16 cellular contexts compared by ENCODE assay signal in the genomic region with DNA sequence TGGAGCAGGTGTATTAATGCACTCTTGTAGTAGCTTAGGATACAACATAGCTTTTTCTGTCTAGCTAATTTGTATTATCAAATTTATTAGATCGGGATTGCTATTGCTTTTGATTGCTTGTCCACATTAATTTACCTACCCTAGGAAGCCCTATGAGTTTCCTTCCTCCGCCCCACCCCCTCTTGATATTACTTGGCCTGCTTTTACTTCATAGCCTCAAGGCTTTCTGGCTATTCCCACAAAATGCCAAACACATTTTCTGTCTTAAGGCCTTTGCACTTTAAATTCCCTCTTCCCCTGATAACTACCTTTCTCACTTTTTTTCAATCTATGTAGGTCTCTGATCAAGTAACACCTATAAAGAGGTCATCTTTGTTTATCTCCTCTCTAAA.
DNase-seq lines count a peak whose midpoint lies in the region; ATAC-seq and TF ChIP-seq lines count a peak whose summit lies in the region.
"Had no signal": no experiment of that assay in that cellular context is flagged by ENCODE, and none has a peak within 500 bp of the region (broad histone marks: within the 10 kb centered on the region; RNA-seq: fewer than 3 reads in every experiment).

No MANE protein-coding gene starts in this region.

- H3K4me2 ChIP-seq in DND-41 (ENCODE audit: insufficient read depth, low read length): peak overlapping the region; percentile 74; the same call in 1 of the 2 replicates

- peaks cover 46% of the 10 kb centered on the region for H3K4me1 ChIP-seq in DND-41 (ENCODE audit: insufficient read depth, low read length)
- H3K4me1 ChIP-seq in NT2/D1 (ENCODE audit: insufficient read depth, insufficient read length): no peaks in the 10 kb centered on the region

- H3K79me2 ChIP-seq in DND-41 (ENCODE audit: insufficient read depth, low read length): peaks cover 36% of the 10 kb centered on the region

- intact Hi-C loops in left colon (cut with DNase I, micrococcal nuclease): no loop called here

- no peaks in the 10 kb centered on the region for H3K27me3 Mint-ChIP-seq in activated naive CD8-positive, alpha-beta T cell treated with anti-CD3 and anti-CD28 coated beads, Interleukin-2, amount 50 U/mL, for 24 hours

- H3K27ac Mint-ChIP-seq in activated naive CD8-positive, alpha-beta T cell treated with anti-CD3 and anti-CD28 coated beads, Interleukin-2, amount 50 U/mL, for 24 hours: peak overlapping the region; percentile 61

- H3K9me3 ChIP-seq in DND-41 (ENCODE audit: insufficient read depth, low read length, severe bottlenecking) (no peaks in the 10 kb centered on the region), NT2/D1 (ENCODE audit: insufficient read depth, low read length) (no peaks in the 10 kb centered on the region)
- H3K9me3 ChIP-seq: lower lobe of right lung, right lobe of liver had no signal

- no peaks in the 10 kb centered on the region for H4K20me1 ChIP-seq in DND-41 (ENCODE audit: insufficient read depth, low read length)

- H3K27ac ChIP-seq in 22Rv1 (peak overlapping the region; percentile 98), DND-41 (ENCODE audit: low read length) (peak overlapping the region; percentile 100)
- H3K27ac ChIP-seq: lower lobe of right lung, right lobe of liver had no signal

- H3K4me3 Mint-ChIP-seq in activated naive CD8-positive, alpha-beta T cell treated with anti-CD3 and anti-CD28 coated beads, Interleukin-2, amount 50 U/mL, for 24 hours: no peak overlapping the region

- H3K27me3 ChIP-seq in DND-41 (ENCODE audit: insufficient read depth, low read length, poor library complexity) (no peaks in the 10 kb centered on the region), NT2/D1 (ENCODE audit: insufficient read depth, insufficient read length) (no peaks in the 10 kb centered on the region)
- H3K27me3 ChIP-seq: right lobe of liver had no signal

- H2AFZ ChIP-seq in DND-41 (ENCODE audit: low read depth, low read length): no peak overlapping the region

- H3K36me3 ChIP-seq in DND-41 (ENCODE audit: insufficient read depth, low read length) (no peaks in the 10 kb centered on the region; the same call in 1 of the 2 replicates), NT2/D1 (ENCODE audit: insufficient read depth, insufficient read length, low read length) (peaks cover 7% of the 10 kb centered on the region)
- H3K36me3 ChIP-seq: lower lobe of right lung, right lobe of liver had no signal

- H3K4me3 ChIP-seq in DND-41 (ENCODE audit: low read depth in 1 of 2, low read length in 2 of 2): peak overlapping the region in 1 of 2 experiments; percentile 73; a peak in 1 of 4 replicates
- H3K4me3 ChIP-seq in NT2/D1 (ENCODE audit: insufficient read length, low read depth): peak overlapping the region; percentile 34
- H3K4me3 ChIP-seq: right lobe of liver had no signal

- TF ChIP-seq CTCF in 22Rv1 (IDR thresholded peaks at IDR 0.05) (no peak), DND-41 (IDR thresholded peaks at IDR 0.05; ENCODE audit: borderline replicate concordance, extremely low read depth, low read length, poor library complexity, severe bottlenecking) (no peak)

- H3K9ac ChIP-seq in DND-41 (ENCODE audit: low read depth, low read length) (peak overlapping the region; percentile 90), NT2/D1 (ENCODE audit: insufficient read length, low read depth) (no peak overlapping the region)

- H3K36me3 Mint-ChIP-seq in activated naive CD8-positive, alpha-beta T cell treated with anti-CD3 and anti-CD28 coated beads, Interleukin-2, amount 50 U/mL, for 24 hours (ENCODE audit: low read depth): peaks cover under 1% of the 10 kb centered on the region

- ATAC-seq in DND-41 (ENCODE audit: insufficient read depth, low read depth) (no peak), left colon (no peak), GM21526 (IDR thresholded peaks at IDR 0.05; ENCODE audit: low FRiP score, unreplicated experiment) (no peak)
- no peak for ATAC-seq in activated naive CD8-positive, alpha-beta T cell treated with anti-CD3 and anti-CD28 coated beads, Interleukin-2, amount 50 U/mL, for 24 hours
- ATAC-seq: lower lobe of right lung, right lobe of liver had no signal

- H3K9me3 Mint-ChIP-seq in activated naive CD8-positive, alpha-beta T cell treated with anti-CD3 and anti-CD28 coated beads, Interleukin-2, amount 50 U/mL, for 24 hours: no peaks in the 10 kb centered on the region

- H3K4me1 Mint-ChIP-seq in activated naive CD8-positive, alpha-beta T cell treated with anti-CD3 and anti-CD28 coated beads, Interleukin-2, amount 50 U/mL, for 24 hours: peaks cover 9% of the 10 kb centered on the region

- DNase-seq in DND-41: no peak
- no peak for DNase-seq in NT2/D1 (ENCODE audit: low read depth, low spot score)
- no peak for DNase-seq in activated naive CD8-positive, alpha-beta T cell treated with anti-CD3 and anti-CD28 coated beads, Interleukin-2, amount 50 U/mL, for 24 hours
- no peak for DNase-seq in left colon
- DNase-seq in activated T-cell treated with anti-CD3 and anti-CD28 coated beads, Interleukin-2, amount 50 U/mL, for 1 hour: no peak
- DNase-seq in central memory CD4-positive, alpha-beta T cell: no peak
- DNase-seq: amygdala; cortex of kidney; IMR-90; lower lobe of right lung; NCI-H1694; right lobe of liver; SIG-M5; stimulated activated CD4-positive, alpha-beta T cell treated with anti-CD3 and anti-CD28 coated beads, Interleukin-4, amount 100 ng/mL, for 24 hours had no signal
